ENCODE assay signal across 26 cellular contexts in the genomic region with DNA sequence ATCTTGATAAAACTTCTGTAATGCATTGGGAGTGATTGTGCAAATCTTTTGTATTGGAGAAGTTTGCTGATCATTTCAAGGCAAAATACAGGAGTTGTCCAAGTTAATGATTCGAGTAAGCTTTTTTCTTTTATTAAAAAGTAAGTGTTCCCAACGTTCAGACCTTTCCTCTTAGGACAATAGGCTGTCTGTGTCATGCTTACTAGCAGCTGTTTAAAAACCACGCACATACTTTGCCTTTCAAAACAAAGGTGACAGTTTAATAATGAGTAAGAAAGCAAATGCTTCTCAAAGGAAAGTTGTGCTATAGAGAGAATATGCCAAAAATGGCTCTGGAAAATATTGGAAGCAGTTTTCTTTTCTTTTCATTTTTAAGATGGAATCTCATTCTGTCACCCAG.
"Had no signal": no experiment of that assay in that cellular context is flagged by ENCODE, and none has a peak within 500 bp of the region (broad histone marks: within the 10 kb centered on the region; RNA-seq: fewer than 3 reads in every experiment).

No MANE protein-coding gene starts in this region.

- H3K9me3 Mint-ChIP-seq: activated CD4-positive, alpha-beta memory T cell treated with anti-CD3 and anti-CD28 coated beads for 36 hours; activated CD4-positive, alpha-beta T cell treated with anti-CD3 and anti-CD28 coated beads, Interleukin-2, amount 10 ng/mL, durations not matched to agents 24 days and 14 days; activated naive CD4-positive, alpha-beta T cell treated with anti-CD3 and anti-CD28 coated beads, Interleukin-2, amount 10 ng/mL, durations not matched to agents 7 days and 5 days; activated naive CD4-positive, alpha-beta T cell treated with anti-CD3 and anti-CD28 coated beads, Interleukin-2, amount 50 U/mL, for 72 hours; activated naive CD8-positive, alpha-beta T cell treated with anti-CD3 and anti-CD28 coated beads, Interleukin-2, amount 10 ng/mL, durations not matched to agents 7 days and 5 days; activated T-helper 1 cell treated with anti-CD3 and anti-CD28 coated beads, Interleukin-12 subunit alpha, Interleukin-12 subunit beta, Interleukin-2, Interleukin-4 antibody, amounts not matched to agents 30 ng/mL and 10 ng/mL and 1 ng/mL, durations not matched to agents 14 hours and 24 hours and 36 hours; activated T-helper 2 cell treated with anti-CD3 and anti-CD28 coated beads, Interferon-gamma antibody, Interleukin-2, Interleukin-4, amounts not matched to agents 10 μg/mL and 5 μg/mL and 100 μg/mL, durations not matched to agents 14 hours and 24 hours and 36 hours; effector memory CD8-positive, alpha-beta T cell had no signal

- H3K27me3 Mint-ChIP-seq: activated CD4-positive, alpha-beta memory T cell treated with anti-CD3 and anti-CD28 coated beads for 36 hours; activated CD4-positive, alpha-beta T cell treated with anti-CD3 and anti-CD28 coated beads for 36 hours; activated CD4-positive, alpha-beta T cell treated with anti-CD3 and anti-CD28 coated beads, Interleukin-2, amount 10 ng/mL, durations not matched to agents 24 days and 14 days; activated CD8-positive, alpha-beta memory T cell treated with anti-CD3 and anti-CD28 coated beads, Interleukin-2, amount 10 ng/mL, durations not matched to agents 7 days and 5 days; activated naive CD4-positive, alpha-beta T cell treated with anti-CD3 and anti-CD28 coated beads, Interleukin-2, amount 10 ng/mL, durations not matched to agents 7 days and 5 days; activated naive CD8-positive, alpha-beta T cell treated with anti-CD3 and anti-CD28 coated beads, Interleukin-2, amount 10 ng/mL, durations not matched to agents 7 days and 5 days; effector memory CD8-positive, alpha-beta T cell had no signal

- H3K9me3 ChIP-seq: ascending aorta, esophagus squamous epithelium had no signal

- H3K4me1 Mint-ChIP-seq: activated CD4-positive, alpha-beta T cell treated with anti-CD3 and anti-CD28 coated beads, Interleukin-2, amount 10 ng/mL, durations not matched to agents 24 days and 14 days; activated CD8-positive, alpha-beta memory T cell treated with anti-CD3 and anti-CD28 coated beads, Interleukin-2, amount 10 ng/mL, durations not matched to agents 7 days and 5 days; activated naive CD4-positive, alpha-beta T cell treated with anti-CD3 and anti-CD28 coated beads, Interleukin-2, amount 10 ng/mL, durations not matched to agents 7 days and 5 days; activated naive CD8-positive, alpha-beta T cell treated with anti-CD3 and anti-CD28 coated beads, Interleukin-2, amount 10 ng/mL, durations not matched to agents 7 days and 5 days had no signal

- ATAC-seq: activated CD4-positive, alpha-beta T cell treated with anti-CD3 and anti-CD28 coated beads for 36 hours; activated CD8-positive, alpha-beta memory T cell treated with anti-CD3 and anti-CD28 coated beads, Interleukin-2, amount 10 ng/mL, durations not matched to agents 7 days and 5 days; activated CD8-positive, alpha-beta T cell treated with anti-CD3 and anti-CD28 coated beads, Interleukin-2, amount 10 ng/mL, durations not matched to agents 7 days and 5 days; activated naive CD4-positive, alpha-beta T cell treated with anti-CD3 and anti-CD28 coated beads, Interleukin-2, amount 50 U/mL, for 72 hours; effector memory CD8-positive, alpha-beta T cell had no signal

- H3K27ac Mint-ChIP-seq: activated CD4-positive, alpha-beta memory T cell treated with anti-CD3 and anti-CD28 coated beads for 36 hours; activated CD4-positive, alpha-beta T cell treated with anti-CD3 and anti-CD28 coated beads for 36 hours; activated CD4-positive, alpha-beta T cell treated with anti-CD3 and anti-CD28 coated beads, Interleukin-2, amount 10 ng/mL, durations not matched to agents 24 days and 14 days; activated CD8-positive, alpha-beta memory T cell treated with anti-CD3 and anti-CD28 coated beads, Interleukin-2, amount 10 ng/mL, durations not matched to agents 7 days and 5 days; activated CD8-positive, alpha-beta T cell treated with anti-CD3 and anti-CD28 coated beads, Interleukin-2, amount 10 ng/mL, durations not matched to agents 7 days and 5 days; activated naive CD4-positive, alpha-beta T cell treated with anti-CD3 and anti-CD28 coated beads, Interleukin-2, amount 10 ng/mL, durations not matched to agents 7 days and 5 days; activated naive CD8-positive, alpha-beta T cell treated with anti-CD3 and anti-CD28 coated beads, Interleukin-2, amount 10 ng/mL, durations not matched to agents 7 days and 5 days; activated T-helper 1 cell treated with anti-CD3 and anti-CD28 coated beads, Interleukin-12 subunit alpha, Interleukin-12 subunit beta, Interleukin-2, Interleukin-4 antibody, amounts not matched to agents 30 ng/mL and 10 ng/mL and 1 ng/mL, durations not matched to agents 14 hours and 24 hours and 36 hours; activated T-helper 2 cell treated with anti-CD3 and anti-CD28 coated beads, Interferon-gamma antibody, Interleukin-2, Interleukin-4, amounts not matched to agents 10 μg/mL and 5 μg/mL and 100 μg/mL, durations not matched to agents 14 hours and 24 hours and 36 hours; effector memory CD8-positive, alpha-beta T cell had no signal

- H3K4me3 ChIP-seq: ascending aorta, esophagus squamous epithelium had no signal

- H3K27me3 ChIP-seq: ascending aorta, esophagus squamous epithelium had no signal

- H3K27ac ChIP-seq: ascending aorta, epithelial cell of prostate, esophagus squamous epithelium had no signal

- DNase-seq: activated CD4-positive, alpha-beta memory T cell treated with anti-CD3 and anti-CD28 coated beads for 36 hours; activated CD4-positive, alpha-beta T cell treated with anti-CD3 and anti-CD28 coated beads for 36 hours; activated CD4-positive, alpha-beta T cell treated with anti-CD3 and anti-CD28 coated beads, Interleukin-2, amount 10 ng/mL, durations not matched to agents 24 days and 14 days; activated CD4-positive, CD25-positive, alpha-beta regulatory T cell; activated CD4-positive, CD25-positive, alpha-beta regulatory T cell treated with anti-CD3 and anti-CD28 coated beads, Interleukin-2, amount 50 U/mL, for 72 hours; activated CD8-positive, alpha-beta memory T cell treated with anti-CD3 and anti-CD28 coated beads, Interleukin-2, amount 10 ng/mL, durations not matched to agents 7 days and 5 days; activated CD8-positive, alpha-beta memory T cell treated with anti-CD3 and anti-CD28 coated beads, Interleukin-2, amount 50 U/mL, for 4 hours; activated CD8-positive, alpha-beta T cell treated with anti-CD3 and anti-CD28 coated beads, Interleukin-2, amount 10 ng/mL, durations not matched to agents 7 days and 5 days; activated effector memory CD4-positive, alpha-beta T cell treated with anti-CD3 and anti-CD28 coated beads, Interleukin-2, amount 50 U/mL, for 16 hours; activated naive CD4-positive, alpha-beta T cell treated with anti-CD3 and anti-CD28 coated beads, Interleukin-2, amount 10 ng/mL, durations not matched to agents 7 days and 5 days; activated naive CD8-positive, alpha-beta T cell treated with anti-CD3 and anti-CD28 coated beads, Interleukin-2, amount 10 ng/mL, durations not matched to agents 7 days and 5 days; activated T-cell treated with anti-CD3 and anti-CD28 coated beads, Interleukin-2, amount 50 U/mL, for 1 hour; activated T-cell treated with anti-CD3 and anti-CD28 coated beads, Interleukin-2, amount 50 U/mL, for 48 hours; caudate nucleus; cortex of kidney; dermis blood vessel endothelial cell; effector CD4-positive, alpha-beta T cell; effector memory CD8-positive, alpha-beta T cell; esophagus squamous epithelium; head of caudate nucleus; T-helper 2 cell had no signal

- H3K4me3 Mint-ChIP-seq: activated CD4-positive, alpha-beta memory T cell treated with anti-CD3 and anti-CD28 coated beads for 36 hours; activated CD4-positive, alpha-beta T cell treated with anti-CD3 and anti-CD28 coated beads for 36 hours; activated CD4-positive, alpha-beta T cell treated with anti-CD3 and anti-CD28 coated beads, Interleukin-2, amount 10 ng/mL, durations not matched to agents 24 days and 14 days; activated CD8-positive, alpha-beta memory T cell treated with anti-CD3 and anti-CD28 coated beads, Interleukin-2, amount 10 ng/mL, durations not matched to agents 7 days and 5 days; activated CD8-positive, alpha-beta T cell treated with anti-CD3 and anti-CD28 coated beads, Interleukin-2, amount 10 ng/mL, durations not matched to agents 7 days and 5 days; activated naive CD4-positive, alpha-beta T cell treated with anti-CD3 and anti-CD28 coated beads, Interleukin-2, amount 10 ng/mL, durations not matched to agents 7 days and 5 days; activated naive CD8-positive, alpha-beta T cell treated with anti-CD3 and anti-CD28 coated beads, Interleukin-2, amount 10 ng/mL, durations not matched to agents 7 days and 5 days; activated T-helper 1 cell treated with anti-CD3 and anti-CD28 coated beads, Interleukin-12 subunit alpha, Interleukin-12 subunit beta, Interleukin-2, Interleukin-4 antibody, amounts not matched to agents 30 ng/mL and 10 ng/mL and 1 ng/mL, durations not matched to agents 14 hours and 24 hours and 36 hours; effector memory CD8-positive, alpha-beta T cell had no signal

- H3K4me1 ChIP-seq: ascending aorta, esophagus squamous epithelium had no signal
